In genomic region chr14:50396636-50397460, GRCh38 we compare ENCODE assay signal across 8 cellular contexts. TPM values are rescaled to one million over a fixed set of nuclear protein-coding genes. Genes with fewer than 3 reads are reported as not detected.
DNase-seq lines count a peak whose midpoint lies in the region; ATAC-seq and TF ChIP-seq lines count a peak whose summit lies in the region.

Gene CDKL1, minus strand, starts transcription at chr14:50396881. Its CDS starts 1,013 bp downstream, at chr14:50395868.

- H3K4me1 ChIP-seq in Loucy (ENCODE audit: insufficient read depth, low read length, poor library complexity, severe bottlenecking) (peaks cover 30% of the 10 kb centered on the region), skeletal muscle tissue (ENCODE audit: control insufficient read depth in 3 of 3, insufficient read depth in 3 of 3, low read length in 3 of 3) (peaks cover 11 to 21% (median 13%) of the 10 kb centered on the region in 3 donors)

- no peaks in the 10 kb centered on the region for H3K9me2 ChIP-seq in Loucy (replicated peaks; ENCODE audit: low read depth, low read length)

- H3K79me2 ChIP-seq in Loucy (ENCODE audit: insufficient read depth, low read length): no peaks in the 10 kb centered on the region

- H3K27me3 ChIP-seq in Loucy (ENCODE audit: insufficient read depth, low read length, poor library complexity, severe bottlenecking) (no peaks in the 10 kb centered on the region), skeletal muscle tissue (ENCODE audit: control insufficient read depth in 3 of 3, insufficient read depth in 3 of 3, low read length in 3 of 3) (no peaks in the 10 kb centered on the region)

- DNase-seq in GDM1 (lab: John Stamatoyannopoulos, UW) (peak; percentile 14), iPS-NIHi7 (ENCODE audit: extremely low spot score) (peak; percentile 78), OCI-M2 (lab: John Stamatoyannopoulos, UW; ENCODE audit: unreplicated experiment) (no peak)
- peak; percentile 15 for DNase-seq in central memory CD4-positive, alpha-beta T cell

- H3K4me3 ChIP-seq in Loucy (ENCODE audit: low read length, poor library complexity, severe bottlenecking) (peak within 1 kb of the TSS; percentile 75), skeletal muscle tissue (ENCODE audit: low read length in 3 of 3) (peak within 1 kb of the TSS; percentile 87 to 90 (median 89))

- H3F3A ChIP-seq in Loucy (ENCODE audit: low read depth): peaks cover 6% of the 10 kb centered on the region; the same call in 1 of the 2 replicates

- H3K36me3 ChIP-seq in Loucy (ENCODE audit: insufficient read depth, low read length) (no peaks in the 10 kb centered on the region), skeletal muscle tissue (ENCODE audit: control insufficient read depth in 3 of 3, insufficient read depth in 3 of 3, low read length in 3 of 3) (no peaks in the 10 kb centered on the region)

- H4K20me1 ChIP-seq in Loucy (ENCODE audit: insufficient read depth, low read length, poor library complexity, severe bottlenecking): no peaks in the 10 kb centered on the region

- peak; percentile 39 for ATAC-seq in GM21786 (IDR thresholded peaks at IDR 0.05; ENCODE audit: unreplicated experiment)

- peak within 1 kb of the TSS; percentile 64 for H3K4me2 ChIP-seq in Loucy (ENCODE audit: low read depth, low read length, poor library complexity, severe bottlenecking)

- peak within 1 kb of the TSS; percentile 79 for H2AFZ ChIP-seq in Loucy (ENCODE audit: low read length)

- peak within 1 kb of the TSS; percentile 44 for H3K9ac ChIP-seq in Loucy (ENCODE audit: low read depth, low read length, poor library complexity, severe bottlenecking)
- peak within 1 kb of the TSS; percentile 72 to 83 (median 81) for H3K9ac ChIP-seq in skeletal muscle tissue (ENCODE audit: low read depth in 1 of 3, low read length in 3 of 3)

- no peaks in the 10 kb centered on the region for H3K9me3 ChIP-seq in Loucy (ENCODE audit: insufficient read depth, low read depth, low read length)
- no peaks in the 10 kb centered on the region for H3K9me3 ChIP-seq in skeletal muscle tissue (ENCODE audit: control insufficient read depth in 3 of 3, low read length in 3 of 3)

- H3K27ac ChIP-seq in VCaP: peak within 1 kb of the TSS; percentile 95
- peak within 1 kb of the TSS; percentile 70 for H3K27ac ChIP-seq in skeletal muscle tissue (ENCODE audit: low read depth, low read length)

- TF ChIP-seq CTCF in Loucy (conservative IDR thresholded peaks at IDR 0.05; ENCODE audit: low read length) (no peak), VCaP (conservative IDR thresholded peaks at IDR 0.05) (no peak)

RNA-seq across cellular contexts. Expression of gene CDKL1, which starts in this region (rescaled TPM):
- total RNA-seq in skeletal muscle tissue: 8.4 TPM
